8 cellular contexts compared by ENCODE assay signal in the genomic region with DNA sequence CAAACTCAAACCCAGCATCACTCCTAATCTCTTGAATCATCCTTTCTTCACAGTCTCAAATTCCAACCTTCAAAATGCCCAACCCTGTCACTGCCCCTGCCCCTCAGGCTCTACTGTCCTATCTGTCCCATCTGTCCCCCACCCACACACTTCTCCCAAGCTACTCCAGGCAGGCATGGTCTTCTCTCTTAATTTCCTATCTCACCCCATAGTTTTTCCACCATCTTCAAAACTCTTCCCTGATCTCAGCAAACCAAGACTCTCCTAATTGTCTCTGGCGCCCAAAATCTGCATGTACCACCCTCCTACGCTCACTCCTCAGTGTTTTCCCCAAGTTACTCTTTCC. TPM values are rescaled to one million over a fixed set of nuclear protein-coding genes. Genes with fewer than 3 reads are reported as not detected.
DNase-seq lines count a peak whose midpoint lies in the region; ATAC-seq, FAIRE-seq and TF ChIP-seq lines count a peak whose summit lies in the region.

No MANE protein-coding gene starts in this region.

- peak overlapping the region; percentile 69 for H3K9ac ChIP-seq in GM12878 (ENCODE audit: control insufficient read depth, insufficient read depth, low read length)

- no peaks in the 10 kb centered on the region for H3K4me1 ChIP-seq in GM12878 (ENCODE audit: control insufficient read depth, insufficient read depth, low read length)
- H3K4me1 ChIP-seq in lung (ENCODE audit: control insufficient read depth in 2 of 2, insufficient read depth in 2 of 2, low read length in 2 of 2): peaks cover 0 to 6% of the 10 kb centered on the region in 2 donors

- H3K36me3 Mint-ChIP-seq in activated naive CD4-positive, alpha-beta T cell treated with anti-CD3 and anti-CD28 coated beads, Interleukin-2, amount 50 U/mL, for 24 hours: no peaks in the 10 kb centered on the region
- H3K36me3 Mint-ChIP-seq in type B pancreatic cell: peaks cover 5% of the 10 kb centered on the region

- RAD21 ChIA-PET in GM12878 (lab: Charles Lee; ENCODE audit: unreplicated experiment): no interaction called here

- intact Hi-C loops in GM12878 (cut with micrococcal nuclease; ENCODE audit: unreplicated experiment): no loop called here

- no peaks in the 10 kb centered on the region for H3K27me3 Mint-ChIP-seq in activated naive CD4-positive, alpha-beta T cell treated with anti-CD3 and anti-CD28 coated beads, Interleukin-2, amount 50 U/mL, for 24 hours
- H3K27me3 Mint-ChIP-seq in type B pancreatic cell: no peaks in the 10 kb centered on the region

- H3K4me1 Mint-ChIP-seq in activated naive CD4-positive, alpha-beta T cell treated with anti-CD3 and anti-CD28 coated beads, Interleukin-2, amount 50 U/mL, for 24 hours: peaks cover 31% of the 10 kb centered on the region
- H3K4me1 Mint-ChIP-seq in type B pancreatic cell (ENCODE audit: unreplicated experiment): peaks cover 5% of the 10 kb centered on the region

- WGBS in GM12878 (ENCODE audit: insufficient coverage, insufficient replicate concordance, low lambda C conversion rate, missing lambda C conversion rate): 6% methylated on average over 2 of the region's 2 CpGs
- 0 to 29% methylated on average over 2 of the region's 2 CpGs for WGBS in lung, 2 donors

- H3K27me3 ChIP-seq in GM12878 (replicated peaks in 1 of 2; ENCODE audit: control insufficient read depth in 2 of 2, insufficient read depth in 2 of 2, low read length in 1 of 2) (no peaks in the 10 kb centered on the region), lung (ENCODE audit: control insufficient read depth, insufficient read depth) (no peaks in the 10 kb centered on the region)

- H3K9me3 Mint-ChIP-seq in activated naive CD4-positive, alpha-beta T cell treated with anti-CD3 and anti-CD28 coated beads, Interleukin-2, amount 50 U/mL, for 24 hours: no peaks in the 10 kb centered on the region
- no peaks in the 10 kb centered on the region for H3K9me3 Mint-ChIP-seq in type B pancreatic cell

- H2AFZ ChIP-seq in GM12878 (ENCODE audit: control insufficient read depth, low read depth, low read length): no peak overlapping the region; the same call in 1 of the 2 replicates

- H3K4me3 ChIP-seq in GM12878 (peak overlapping the region; percentile 70), lung (peak overlapping the region; percentile 54)

- no peak for FAIRE-seq in GM12878 (lab: Jason Lieb, UNC)

- SMC1A ChIA-PET in GM12878 (lab: Charles Lee; ENCODE audit: uncharacterized antibody, unreplicated experiment): interaction anchor here (1.0 to 1.1 kb wide), 2 partner anchors 10 to 49 kb away, joined by 3 to 4 read pairs; no protein-coding TSS in a partner anchor

- TF ChIP-seq RAD21 in GM12878 (IDR thresholded peaks at IDR 0.05; ENCODE audit: insufficient read depth, low read depth, low read length): no peak

- no peak for TF ChIP-seq CTCF in GM12878 (IDR thresholded peaks at IDR 0.05 in 2 of 3, conservative IDR thresholded peaks at IDR 0.05 in 1 of 3; ENCODE audit: control insufficient read depth in 2 of 3, extremely low read depth in 1 of 3, insufficient read depth in 1 of 3, low read depth in 3 of 3, low read length in 3 of 3)
- no peak for TF ChIP-seq CTCF in lung (IDR thresholded peaks at IDR 0.05; ENCODE audit: control extremely low read depth, extremely low read depth)
- TF ChIP-seq CTCF in type B pancreatic cell (conservative IDR thresholded peaks at IDR 0.05): no peak

- H3K4me2 ChIP-seq in GM12878 (ENCODE audit: control insufficient read depth, insufficient read depth): peak overlapping the region; percentile 63

- H3K27ac ChIP-seq in GM12878 (ENCODE audit: control insufficient read depth, insufficient read depth) (peak overlapping the region; percentile 68), lung (ENCODE audit: low read depth in 1 of 2, low read length in 1 of 2) (peak overlapping the region; percentile 89 to 93)

- peak overlapping the region; percentile 93 for H3K27ac Mint-ChIP-seq in activated naive CD4-positive, alpha-beta T cell treated with anti-CD3 and anti-CD28 coated beads, Interleukin-2, amount 50 U/mL, for 24 hours
- H3K27ac Mint-ChIP-seq in type B pancreatic cell: peak overlapping the region; percentile 96

- no peak for DNase-seq in activated naive CD4-positive, alpha-beta T cell (lab: John Stamatoyannopoulos, UW)
- DNase-seq in GM12878 (ENCODE audit: low read depth, low spot score) (no peak), lung (ENCODE audit: low spot score) (no peak), type B pancreatic cell (ENCODE audit: extremely low spot score, unreplicated experiment) (no peak), D341Med (ENCODE audit: low spot score) (no peak)
- DNase-seq in stimulated activated CD4-positive, alpha-beta T cell treated with anti-CD3 and anti-CD28 coated beads, Interleukin-12 subunit alpha, Interleukin-12 subunit beta, amount 100 ng/mL, for 4 hours: no peak

- no TSS peak for BruUV-seq in GM12878 (replicated peaks; lab: Mats Ljungman, UMichigan)

- TF ChIP-seq POLR2A in GM12878 (IDR thresholded peaks at IDR 0.05; ENCODE audit: low read depth, low read length): no peak

- no peaks in the 10 kb centered on the region for H4K20me1 ChIP-seq in GM12878 (ENCODE audit: control insufficient read depth, insufficient read depth)

- peak overlapping the region; percentile 97 for H3K4me3 Mint-ChIP-seq in activated naive CD4-positive, alpha-beta T cell treated with anti-CD3 and anti-CD28 coated beads, Interleukin-2, amount 50 U/mL, for 24 hours
- H3K4me3 Mint-ChIP-seq in type B pancreatic cell: peak overlapping the region; percentile 94

- peaks cover 31% of the 10 kb centered on the region for H3K79me2 ChIP-seq in GM12878 (ENCODE audit: control insufficient read depth, insufficient read depth, low read length)

- TF ChIP-seq EP300 in GM12878 (IDR thresholded peaks at IDR 0.05; ENCODE audit: borderline replicate concordance in 1 of 2, control insufficient read depth in 1 of 2, low read depth in 2 of 2, low read length in 2 of 2): no peak

- H3K36me3 ChIP-seq in GM12878 (ENCODE audit: control insufficient read depth in 2 of 2, insufficient read depth in 2 of 2, low read length in 1 of 2) (no peaks in the 10 kb centered on the region), lung (ENCODE audit: control insufficient read depth in 2 of 2, insufficient read depth in 2 of 2, low read length in 2 of 2) (no peaks in the 10 kb centered on the region)

- H3K9me3 ChIP-seq in GM12878 (replicated peaks; ENCODE audit: control insufficient read depth, insufficient read depth, low read length): no peaks in the 10 kb centered on the region
- peaks cover 0 to 2% of the 10 kb centered on the region in 2 donors for H3K9me3 ChIP-seq in lung (ENCODE audit: control insufficient read depth in 2 of 2, insufficient read depth in 1 of 2, low read length in 1 of 2)

- ATAC-seq in GM12878 (no peak), lung (ENCODE audit: insufficient read depth, low FRiP score) (no peak), GM19467 (IDR thresholded peaks at IDR 0.05; ENCODE audit: unreplicated experiment) (no peak)

- POLR2A ChIA-PET in GM12878 (lab: Charles Lee): interaction anchor here (0.6 kb wide), 1 partner anchor 605 kb away, joined by 3 read pairs; no protein-coding TSS in a partner anchor

- CTCF ChIA-PET in GM12878 (lab: Yijun Ruan, JAX): interaction anchor here (1.4 kb wide), 1 partner anchor 18 kb away, joined by 5 read pairs; no protein-coding TSS in a partner anchor

- in situ Hi-C loops in GM12878 (cut with MboI): no loop called here

TF ChIP-seq in GM12878, 131 proteins besides CTCF, POLR2A, EP300 and RAD21 (continues in another document):
- TF ChIP-seq SREBF1 (IDR thresholded peaks at IDR 0.05; ENCODE audit: low read length) (no peak), PKNOX1 (IDR thresholded peaks at IDR 0.05) (no peak)

RNA-seq across cellular contexts. Expression of gene LAMP2, which starts 0.6 kb away (rescaled TPM):
- total RNA-seq in GM12878 (2013; cell fraction: nucleolus; rRNA removed): 64.6 and 73.4 TPM in 2 replicates
- 23.6 and 25.5 TPM in 2 replicates for total RNA-seq in GM12878 (2014; rRNA removed)
- 27.1 and 32.0 TPM in 2 replicates for total RNA-seq in GM12878 (2014; rRNA removed; fragmentation: Illumina TruSeq; extraction: Trizol)
- total RNA-seq in GM12878 (2021): 25.2 and 26.5 TPM in 2 replicates
- 19.8 TPM for polyA plus RNA-seq in GM12878 (2011; ENCODE audit: low read depth)
- 43.2 and 47.3 TPM in 2 replicates for polyA plus RNA-seq in GM12878 (2011; rRNA removed)
- 25.8 and 29.9 TPM in 2 replicates for polyA plus RNA-seq in GM12878 (2011; cell fraction: cytosol; rRNA removed)
- 11.7 and 14.5 TPM in 2 replicates for polyA plus RNA-seq in GM12878 (2011; cell fraction: nucleus; rRNA removed)
- 23.8 and 30.8 TPM in 2 replicates for polyA plus RNA-seq in GM12878 (2012)
- 36.9 and 41.4 TPM in 2 replicates for polyA plus RNA-seq in GM12878 (2014; fragmentation: Illumina TruSeq; extraction: Trizol)
- 10 to 100 TPM; 21.0 to 27.5 TPM for polyA plus RNA-seq in GM12878 (2014; fragmentation: Nextera tagmentation; extraction: Ambion mirVana)
- 16.3 and 23.1 TPM in 2 replicates for polyA plus RNA-seq in GM12878 (2014; rRNA removed)
- polyA plus RNA-seq in GM12878 (2016; fragmentation: Nextera tagmentation; extraction: Ambion mirVana): 10 to 100 TPM; 43.5 to 48.1 TPM
- polyA minus RNA-seq in GM12878 (2011; rRNA and poly(A)+ RNA removed): 40.9 and 48.4 TPM in 2 replicates
- 21.5 and 28.5 TPM in 2 replicates for polyA minus RNA-seq in GM12878 (2011; cell fraction: cytosol; rRNA and poly(A)+ RNA removed)
- polyA minus RNA-seq in GM12878 (2011; cell fraction: nucleus; rRNA and poly(A)+ RNA removed): 9.8 and 12.2 TPM in 2 replicates
- 100 to 1,000 TPM in 1 of 2 donors, 10 to 100 TPM in 1; 96.7 to 102 TPM for total RNA-seq in lung
- 100 to 1,000 TPM in 1 of 2 donors, 10 to 100 TPM in 1; 35.0 to 100 TPM for polyA plus RNA-seq in lung
- 82.9 and 120 TPM in 2 replicates for total RNA-seq in type B pancreatic cell (ENCODE audit: low replicate concordance)
